In the genomic region with DNA sequence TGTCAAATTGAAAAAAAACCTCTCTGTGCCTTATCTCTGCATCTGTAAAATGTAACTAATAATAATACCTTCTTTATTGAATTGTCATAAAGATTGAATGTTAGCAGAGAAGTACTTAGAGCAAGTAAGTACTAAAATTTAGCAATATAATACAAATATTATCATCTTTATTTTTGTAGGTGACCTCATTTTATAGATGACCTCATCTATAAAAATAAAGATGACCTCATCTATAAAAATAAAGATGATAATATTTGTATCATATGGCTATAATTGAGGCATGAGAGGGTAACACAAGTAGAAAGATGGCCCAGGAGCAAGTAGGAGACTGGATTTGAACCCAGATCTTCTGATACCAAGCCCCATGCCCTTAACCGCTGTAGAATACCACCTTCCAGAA, we compare ENCODE assay signal across 18 cellular contexts.
DNase-seq lines count a peak whose midpoint lies in the region; ATAC-seq, FAIRE-seq and TF ChIP-seq lines count a peak whose summit lies in the region.
"Had no signal": no experiment of that assay in that cellular context is flagged by ENCODE, and none has a peak within 500 bp of the region (broad histone marks: within the 10 kb centered on the region; RNA-seq: fewer than 3 reads in every experiment).

No MANE protein-coding gene starts in this region.

- no peak overlapping the region for H2BK12ac ChIP-seq in mesenchymal stem cell (ENCODE audit: low read length in 2 of 2)

- H3K27ac ChIP-seq in HEK293 (ENCODE audit: extremely low read depth, low read depth, low read length), result no peak overlapping the region
- no peak overlapping the region for H3K27ac ChIP-seq in astrocyte (ENCODE audit: low read depth, low read length)
- peak overlapping the region; percentile 77 for H3K27ac ChIP-seq in mesenchymal stem cell (ENCODE audit: low read length, poor library complexity, severe bottlenecking)
- H3K27ac ChIP-seq: C4-2B had no signal

- H3K4me3 Mint-ChIP-seq in astrocyte (ENCODE audit: unreplicated experiment) (no peak overlapping the region), chondrocyte (ENCODE audit: unreplicated experiment) (no peak overlapping the region)
- H3K4me3 Mint-ChIP-seq in naive thymus-derived CD8-positive, alpha-beta T cell, result no peak overlapping the region
- H3K4me3 Mint-ChIP-seq: CD4-positive, CD25-positive, alpha-beta regulatory T cell; CD8-positive, alpha-beta T cell had no signal

- H3K14ac ChIP-seq in mesenchymal stem cell (ENCODE audit: low read length in 2 of 2), result no peak overlapping the region

- no peaks in the 10 kb centered on the region for H3K36me3 Mint-ChIP-seq in astrocyte (ENCODE audit: low read depth, unreplicated experiment)
- H3K36me3 Mint-ChIP-seq in chondrocyte (ENCODE audit: low read depth), result no peaks in the 10 kb centered on the region
- no peaks in the 10 kb centered on the region for H3K36me3 Mint-ChIP-seq in naive thymus-derived CD8-positive, alpha-beta T cell
- H3K36me3 Mint-ChIP-seq: CD4-positive, CD25-positive, alpha-beta regulatory T cell; CD8-positive, alpha-beta T cell had no signal

- H3K4me2 ChIP-seq in astrocyte (ENCODE audit: low read length) (no peak overlapping the region), mesenchymal stem cell (ENCODE audit: low read length, poor library complexity, severe bottlenecking) (no peak overlapping the region)

- H3K9me3 Mint-ChIP-seq in astrocyte (ENCODE audit: unreplicated experiment), result no peaks in the 10 kb centered on the region
- H3K9me3 Mint-ChIP-seq in chondrocyte (ENCODE audit: low read depth), result no peaks in the 10 kb centered on the region
- no peaks in the 10 kb centered on the region for H3K9me3 Mint-ChIP-seq in naive thymus-derived CD8-positive, alpha-beta T cell
- H3K9me3 Mint-ChIP-seq: CD4-positive, CD25-positive, alpha-beta regulatory T cell; CD8-positive, alpha-beta T cell had no signal

- POLR2A ChIA-PET in HEK293 (lab: Yijun Ruan, JAX), result no interaction called here
- POLR2A ChIA-PET in naive thymus-derived CD8-positive, alpha-beta T cell (lab: Charles Lee), result no interaction called here

- no peak overlapping the region for H3K23ac ChIP-seq in mesenchymal stem cell (ENCODE audit: low read length in 2 of 2)

- H3K18ac ChIP-seq in mesenchymal stem cell (ENCODE audit: low read depth in 1 of 2, low read length in 2 of 2), result no peak overlapping the region

- H4K91ac ChIP-seq in mesenchymal stem cell (ENCODE audit: low read length), result no peak overlapping the region

- no peak overlapping the region for H2BK15ac ChIP-seq in mesenchymal stem cell (ENCODE audit: low read depth, poor library complexity, severe bottlenecking)

- peak overlapping the region; percentile 97 for H2AK5ac ChIP-seq in mesenchymal stem cell (ENCODE audit: low read length, severe bottlenecking)

- H3K4me3 ChIP-seq in HEK293 (ENCODE audit: low read depth, low read length) (no peak overlapping the region), astrocyte (ENCODE audit: insufficient read depth, low read depth, low read length) (no peak overlapping the region), mesenchymal stem cell (ENCODE audit: insufficient read depth in 1 of 2, low read depth in 1 of 2, low read length in 2 of 2) (no peak overlapping the region)
- H3K4me3 ChIP-seq: HAP-1 had no signal

- no peak overlapping the region for H2BK120ac ChIP-seq in mesenchymal stem cell (ENCODE audit: low read depth, low read length)

- TF ChIP-seq CTCF in HEK293 (tag by site-specific recombination; IDR thresholded peaks at IDR 0.05) (no peak), astrocyte (IDR thresholded peaks at IDR 0.05; ENCODE audit: insufficient read depth, low read depth, low read length) (no peak), chondrocyte (IDR thresholded peaks at IDR 0.05) (no peak)

- peaks cover 3% of the 10 kb centered on the region for H3K27me3 ChIP-seq in astrocyte (ENCODE audit: insufficient read depth, low read length)
- H3K27me3 ChIP-seq in mesenchymal stem cell (ENCODE audit: control insufficient read depth in 1 of 2, insufficient read depth in 1 of 2, low read length in 2 of 2), result no peaks in the 10 kb centered on the region

- H3K4me1 ChIP-seq in HEK293 (ENCODE audit: control insufficient read depth, insufficient read depth, low read length), result no peaks in the 10 kb centered on the region
- H3K4me1 ChIP-seq in astrocyte (ENCODE audit: insufficient read depth, low read length), result peaks cover 8% of the 10 kb centered on the region
- H3K4me1 ChIP-seq in mesenchymal stem cell (ENCODE audit: control insufficient read depth, insufficient read depth, low read depth, low read length), result no peaks in the 10 kb centered on the region
- H3K4me1 ChIP-seq: Caco-2 had no signal

- H4K20me1 ChIP-seq in astrocyte (ENCODE audit: insufficient read depth, low read length), result no peaks in the 10 kb centered on the region

- H3K9me3 ChIP-seq in HEK293 (ENCODE audit: control insufficient read depth, insufficient read depth, low read depth, low read length), result no peaks in the 10 kb centered on the region
- H3K9me3 ChIP-seq in astrocyte (ENCODE audit: insufficient read depth, low read depth, low read length), result no peaks in the 10 kb centered on the region
- H3K9me3 ChIP-seq in mesenchymal stem cell (ENCODE audit: control insufficient read depth, low read length), result no peaks in the 10 kb centered on the region
- H3K9me3 ChIP-seq: Caco-2, HAP-1 had no signal

- H3K36me3 ChIP-seq in HEK293 (ENCODE audit: control insufficient read depth in 2 of 2, insufficient read depth in 1 of 2, low read length in 2 of 2), result no peaks in the 10 kb centered on the region
- H3K36me3 ChIP-seq in astrocyte (ENCODE audit: insufficient read depth, low read length), result no peaks in the 10 kb centered on the region
- H3K36me3 ChIP-seq in mesenchymal stem cell (ENCODE audit: control insufficient read depth in 1 of 2, insufficient read depth in 2 of 2, low read depth in 1 of 2, low read length in 2 of 2), result no peaks in the 10 kb centered on the region
- H3K36me3 ChIP-seq: HAP-1 had no signal

- 86% methylated on average over 1 of the region's 1 CpG for WGBS in mesenchymal stem cell

- peaks cover 2% of the 10 kb centered on the region for H3K27me3 Mint-ChIP-seq in astrocyte (ENCODE audit: low read depth, unreplicated experiment)
- H3K27me3 Mint-ChIP-seq in chondrocyte (ENCODE audit: low read depth), result no peaks in the 10 kb centered on the region
- H3K27me3 Mint-ChIP-seq in naive thymus-derived CD8-positive, alpha-beta T cell, result peaks cover 9 to 17% (median 11%) of the 10 kb centered on the region in 5 donors

- H2AFZ ChIP-seq in astrocyte (ENCODE audit: low read depth, low read length), result no peak overlapping the region
- no peak overlapping the region for H2AFZ ChIP-seq in mesenchymal stem cell (ENCODE audit: low read depth, low read length)

- H4K8ac ChIP-seq in mesenchymal stem cell (ENCODE audit: low read length), result no peak overlapping the region

- no peaks in the 10 kb centered on the region for H3K79me2 ChIP-seq in astrocyte (ENCODE audit: insufficient read depth, low read length)

- DNase-seq in astrocyte (ENCODE audit: low read depth), result no peak
- no peak for DNase-seq in chondrocyte (ENCODE audit: low spot score)
- DNase-seq in mesenchymal stem cell, result no peak
- no peak for DNase-seq in MV-4-11 (lab: John Stamatoyannopoulos, UW)
- DNase-seq in naive thymus-derived CD8-positive, alpha-beta T cell, result no peak
- DNase-seq: Caco-2; CD4-positive, CD25-positive, alpha-beta regulatory T cell; CD8-positive, alpha-beta T cell; DMS153; DMS79 treated with DMSO at 0.1 percent for 48 hours; GF-D8; GOT3 had no signal

- no peak overlapping the region for H3K4ac ChIP-seq in mesenchymal stem cell (ENCODE audit: low read depth in 1 of 2, low read length in 2 of 2)

- H3K27ac Mint-ChIP-seq in astrocyte (ENCODE audit: unreplicated experiment), result peak overlapping the region; percentile 31
- H3K27ac Mint-ChIP-seq in chondrocyte (ENCODE audit: unreplicated experiment), result peak overlapping the region; percentile 60
- H3K27ac Mint-ChIP-seq in naive thymus-derived CD8-positive, alpha-beta T cell, result no peak overlapping the region
- H3K27ac Mint-ChIP-seq: CD4-positive, CD25-positive, alpha-beta regulatory T cell; CD8-positive, alpha-beta T cell had no signal

- no peak overlapping the region for H3K9ac ChIP-seq in astrocyte (ENCODE audit: low read length)
- no peak overlapping the region for H3K9ac ChIP-seq in mesenchymal stem cell (ENCODE audit: low read length)

- H3K4me1 Mint-ChIP-seq in astrocyte (ENCODE audit: low read depth, unreplicated experiment) (peaks cover 32% of the 10 kb centered on the region), chondrocyte (ENCODE audit: low read depth) (peaks cover 43% of the 10 kb centered on the region)
- H3K4me1 Mint-ChIP-seq in naive thymus-derived CD8-positive, alpha-beta T cell, result no peaks in the 10 kb centered on the region
- H3K4me1 Mint-ChIP-seq: CD4-positive, CD25-positive, alpha-beta regulatory T cell had no signal

- H3K79me1 ChIP-seq in mesenchymal stem cell (replicated peaks; ENCODE audit: low read length, poor library complexity, severe bottlenecking), result no peaks in the 10 kb centered on the region

- no peak for FAIRE-seq in astrocyte (lab: Jason Lieb, UNC)
- FAIRE-seq: GM12892, H54 had no signal

- CTCF ChIA-PET in HEK293 (lab: Yijun Ruan, JAX), result no interaction called here

- no peak for ATAC-seq in naive thymus-derived CD8-positive, alpha-beta T cell
- ATAC-seq in HG03139 (IDR thresholded peaks at IDR 0.05; ENCODE audit: unreplicated experiment), result no peak
- ATAC-seq: CD8-positive, alpha-beta T cell had no signal

- no peak overlapping the region for H2BK5ac ChIP-seq in mesenchymal stem cell (ENCODE audit: low read depth, low read length, poor library complexity, severe bottlenecking)

TF ChIP-seq in HEK293, 187 proteins besides CTCF, POLR2A, EP300 and RAD21 (continues in another document):
- TF ChIP-seq, protein P1, sequence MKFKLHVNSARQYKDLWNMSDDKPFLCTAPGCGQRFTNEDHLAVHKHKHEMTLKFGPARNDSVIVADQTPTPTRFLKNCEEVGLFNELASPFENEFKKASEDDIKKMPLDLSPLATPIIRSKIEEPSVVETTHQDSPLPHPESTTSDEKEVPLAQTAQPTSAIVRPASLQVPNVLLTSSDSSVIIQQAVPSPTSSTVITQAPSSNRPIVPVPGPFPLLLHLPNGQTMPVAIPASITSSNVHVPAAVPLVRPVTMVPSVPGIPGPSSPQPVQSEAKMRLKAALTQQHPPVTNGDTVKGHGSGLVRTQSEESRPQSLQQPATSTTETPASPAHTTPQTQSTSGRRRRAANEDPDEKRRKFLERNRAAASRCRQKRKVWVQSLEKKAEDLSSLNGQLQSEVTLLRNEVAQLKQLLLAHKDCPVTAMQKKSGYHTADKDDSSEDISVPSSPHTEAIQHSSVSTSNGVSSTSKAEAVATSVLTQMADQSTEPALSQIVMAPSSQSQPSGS (tag by site-specific recombination; IDR thresholded peaks at IDR 0.05; ENCODE audit: low read depth), result peak; percentile 97
- no peak for TF ChIP-seq ZNF221 (tag by site-specific recombination; IDR thresholded peaks at IDR 0.05; ENCODE audit: borderline replicate concordance)

Comparison
In these comparisons a context has a peak if more than half of its experiments do, and no peak if none do; other contexts are left out.
1. H3K27ac Mint-ChIP-seq: peak in astrocyte (single experiment) and chondrocyte (single experiment); none in naive thymus-derived CD8-positive, alpha-beta T cell (0 of 10).